ENCODE assay signal across 1 cellular context in the genomic region with DNA sequence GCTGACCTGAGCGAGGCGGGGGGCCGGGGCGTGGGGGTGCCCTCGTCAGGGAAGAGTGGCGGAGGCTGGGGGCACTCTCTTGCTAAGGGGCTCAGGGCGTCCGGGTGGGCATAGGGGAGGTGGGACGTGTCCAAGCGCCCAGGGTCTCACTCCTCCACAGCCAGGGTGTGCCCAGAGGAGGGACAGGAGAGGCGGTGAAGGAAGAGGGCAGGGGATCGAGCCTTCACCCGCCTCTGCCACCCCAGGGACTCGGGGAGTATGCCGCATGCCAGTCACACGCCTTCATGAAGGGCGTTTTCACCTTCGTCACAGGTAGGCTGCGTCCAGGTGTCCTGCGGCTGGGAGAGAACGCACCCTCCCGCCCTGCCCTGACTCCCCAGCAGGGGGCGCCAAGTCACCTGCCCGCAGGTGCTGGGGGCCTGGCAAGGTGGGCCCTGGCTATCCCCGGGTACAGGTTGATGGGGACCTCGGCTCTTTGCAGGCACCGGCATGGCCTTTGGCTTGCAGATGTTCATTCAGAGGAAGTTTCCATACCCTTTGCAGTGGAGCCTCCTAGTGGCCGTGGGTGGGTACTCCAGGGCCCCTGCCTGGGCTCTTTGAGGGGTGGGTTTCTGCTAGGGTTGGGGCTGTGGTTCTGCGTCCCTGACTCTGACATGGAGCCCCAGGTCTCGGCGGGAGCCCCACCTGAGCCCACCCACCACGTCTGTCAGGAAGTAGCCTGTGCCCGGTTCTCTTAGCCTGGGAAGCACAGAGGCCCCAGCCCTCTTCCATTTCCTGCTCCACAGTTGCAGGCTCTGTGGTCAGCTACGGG.
TF ChIP-seq lines count a peak whose summit lies in the region.

No MANE protein-coding gene starts in this region.

TF ChIP-seq in HepG2, 621 proteins besides CTCF, POLR2A, EP300 and RAD21 (continues in another document):
- TF ChIP-seq DBP (CRISPR knock-in tag; IDR thresholded peaks at IDR 0.05; ENCODE audit: not compliant biosample characterization) (no peak), ZNF121 (CRISPR knock-in tag; IDR thresholded peaks at IDR 0.05) (no peak), ZUFSP (CRISPR knock-in tag; IDR thresholded peaks at IDR 0.05; ENCODE audit: borderline replicate concordance) (no peak), ZNF354B (CRISPR knock-in tag; IDR thresholded peaks at IDR 0.05) (no peak), CCDC6 (CRISPR knock-in tag; IDR thresholded peaks at IDR 0.05) (no peak), HNF4G (IDR thresholded peaks at IDR 0.05; ENCODE audit: borderline replicate concordance, low read depth, low read length) (no peak), HNF4G (CRISPR knock-in tag; IDR thresholded peaks at IDR 0.05; ENCODE audit: borderline replicate concordance, low read depth) (peak; percentile 34; the same call in 1 of the 2 replicates), RAD51 (IDR thresholded peaks at IDR 0.05; ENCODE audit: borderline replicate concordance) (no peak), ARID2 (CRISPR knock-in tag; IDR thresholded peaks at IDR 0.05; ENCODE audit: borderline replicate concordance) (no peak), BCLAF1 (IDR thresholded peaks at IDR 0.05) (no peak), NFIB (CRISPR knock-in tag; IDR thresholded peaks at IDR 0.05; ENCODE audit: borderline replicate concordance) (no peak), HNRNPUL1 (IDR thresholded peaks at IDR 0.05; ENCODE audit: low read depth, low read length) (no peak), GABPB1 (CRISPR knock-in tag; IDR thresholded peaks at IDR 0.05) (peak; percentile 40; the same call in 1 of the 2 replicates), ZBTB7B (CRISPR knock-in tag; IDR thresholded peaks at IDR 0.05) (peak; percentile 54; the same call in 1 of the 2 replicates), ZNF552 (CRISPR knock-in tag; IDR thresholded peaks at IDR 0.05; ENCODE audit: borderline replicate concordance) (peak; percentile 69; the same call in 1 of the 2 replicates), ZNF512B (CRISPR knock-in tag; IDR thresholded peaks at IDR 0.05; ENCODE audit: borderline replicate concordance) (no peak), KDM1A (CRISPR knock-in tag; IDR thresholded peaks at IDR 0.05) (no peak), ZNF605 (CRISPR knock-in tag; IDR thresholded peaks at IDR 0.05) (peak; percentile 68), TFE3 (CRISPR knock-in tag; IDR thresholded peaks at IDR 0.05) (no peak), ZMYM2 (CRISPR knock-in tag; IDR thresholded peaks at IDR 0.05) (0 out of 2 replicates have a peak, but pooled peaks have one; percentile 16), SALL1 (CRISPR knock-in tag; IDR thresholded peaks at IDR 0.05) (no peak), GFI1 (CRISPR knock-in tag; IDR thresholded peaks at IDR 0.05; ENCODE audit: borderline replicate concordance) (no peak), ZNF780A (CRISPR knock-in tag; IDR thresholded peaks at IDR 0.05) (no peak), HOXA9 (CRISPR knock-in tag; IDR thresholded peaks at IDR 0.05; ENCODE audit: borderline replicate concordance) (no peak), KDM2A (CRISPR knock-in tag; IDR thresholded peaks at IDR 0.05; ENCODE audit: borderline replicate concordance, low read depth) (0 out of 2 replicates have a peak, but pooled peaks have one; percentile 21), ZKSCAN5 (CRISPR knock-in tag; IDR thresholded peaks at IDR 0.05) (no peak), ZNF644 (CRISPR knock-in tag; IDR thresholded peaks at IDR 0.05; ENCODE audit: low read depth) (no peak), EED (CRISPR knock-in tag; IDR thresholded peaks at IDR 0.05) (no peak), MXI1 (IDR thresholded peaks at IDR 0.05; ENCODE audit: borderline replicate concordance, low read depth, low read length) (no peak; the same call in 2 of the 3 replicates), PATZ1 (CRISPR knock-in tag; IDR thresholded peaks at IDR 0.05) (peak; percentile 49), NFKBIZ (CRISPR knock-in tag; IDR thresholded peaks at IDR 0.05) (no peak), ZNF558 (CRISPR knock-in tag; IDR thresholded peaks at IDR 0.05; ENCODE audit: borderline replicate concordance) (0 out of 2 replicates have a peak, but pooled peaks have one; percentile 20)
- TF ChIP-seq, protein P1, sequence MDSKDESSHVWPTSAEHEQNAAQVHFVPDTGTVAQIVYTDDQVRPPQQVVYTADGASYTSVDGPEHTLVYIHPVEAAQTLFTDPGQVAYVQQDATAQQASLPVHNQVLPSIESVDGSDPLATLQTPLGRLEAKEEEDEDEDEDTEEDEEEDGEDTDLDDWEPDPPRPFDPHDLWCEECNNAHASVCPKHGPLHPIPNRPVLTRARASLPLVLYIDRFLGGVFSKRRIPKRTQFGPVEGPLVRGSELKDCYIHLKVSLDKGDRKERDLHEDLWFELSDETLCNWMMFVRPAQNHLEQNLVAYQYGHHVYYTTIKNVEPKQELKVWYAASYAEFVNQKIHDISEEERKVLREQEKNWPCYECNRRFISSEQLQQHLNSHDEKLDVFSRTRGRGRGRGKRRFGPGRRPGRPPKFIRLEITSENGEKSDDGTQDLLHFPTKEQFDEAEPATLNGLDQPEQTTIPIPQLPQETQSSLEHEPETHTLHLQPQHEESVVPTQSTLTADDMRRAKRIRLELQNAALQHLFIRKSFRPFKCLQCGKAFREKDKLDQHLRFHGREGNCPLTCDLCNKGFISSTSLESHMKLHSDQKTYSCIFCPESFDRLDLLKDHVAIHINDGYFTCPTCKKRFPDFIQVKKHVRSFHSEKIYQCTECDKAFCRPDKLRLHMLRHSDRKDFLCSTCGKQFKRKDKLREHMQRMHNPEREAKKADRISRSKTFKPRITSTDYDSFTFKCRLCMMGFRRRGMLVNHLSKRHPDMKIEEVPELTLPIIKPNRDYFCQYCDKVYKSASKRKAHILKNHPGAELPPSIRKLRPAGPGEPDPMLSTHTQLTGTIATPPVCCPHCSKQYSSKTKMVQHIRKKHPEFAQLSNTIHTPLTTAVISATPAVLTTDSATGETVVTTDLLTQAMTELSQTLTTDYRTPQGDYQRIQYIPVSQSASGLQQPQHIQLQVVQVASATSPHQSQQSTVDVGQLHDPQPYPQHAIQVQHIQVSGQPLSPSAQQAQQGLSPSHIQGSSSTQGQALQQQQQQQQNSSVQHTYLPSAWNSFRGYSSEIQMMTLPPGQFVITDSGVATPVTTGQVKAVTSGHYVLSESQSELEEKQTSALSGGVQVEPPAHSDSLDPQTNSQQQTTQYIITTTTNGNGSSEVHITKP (CRISPR knock-in tag; IDR thresholded peaks at IDR 0.05; ENCODE audit: low read depth) = peak; percentile 5; the same call in 1 of the 2 replicates
- TF ChIP-seq, protein P2, sequence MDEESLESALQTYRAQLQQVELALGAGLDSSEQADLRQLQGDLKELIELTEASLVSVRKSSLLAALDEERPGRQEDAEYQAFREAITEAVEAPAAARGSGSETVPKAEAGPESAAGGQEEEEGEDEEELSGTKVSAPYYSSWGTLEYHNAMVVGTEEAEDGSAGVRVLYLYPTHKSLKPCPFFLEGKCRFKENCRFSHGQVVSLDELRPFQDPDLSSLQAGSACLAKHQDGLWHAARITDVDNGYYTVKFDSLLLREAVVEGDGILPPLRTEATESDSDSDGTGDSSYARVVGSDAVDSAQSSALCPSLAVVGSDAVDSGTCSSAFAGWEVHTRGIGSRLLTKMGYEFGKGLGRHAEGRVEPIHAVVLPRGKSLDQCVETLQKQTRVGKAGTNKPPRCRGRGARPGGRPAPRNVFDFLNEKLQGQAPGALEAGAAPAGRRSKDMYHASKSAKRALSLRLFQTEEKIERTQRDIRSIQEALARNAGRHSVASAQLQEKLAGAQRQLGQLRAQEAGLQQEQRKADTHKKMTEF (CRISPR knock-in tag; IDR thresholded peaks at IDR 0.05) = peak; percentile 67
- TF ChIP-seq, protein P3, sequence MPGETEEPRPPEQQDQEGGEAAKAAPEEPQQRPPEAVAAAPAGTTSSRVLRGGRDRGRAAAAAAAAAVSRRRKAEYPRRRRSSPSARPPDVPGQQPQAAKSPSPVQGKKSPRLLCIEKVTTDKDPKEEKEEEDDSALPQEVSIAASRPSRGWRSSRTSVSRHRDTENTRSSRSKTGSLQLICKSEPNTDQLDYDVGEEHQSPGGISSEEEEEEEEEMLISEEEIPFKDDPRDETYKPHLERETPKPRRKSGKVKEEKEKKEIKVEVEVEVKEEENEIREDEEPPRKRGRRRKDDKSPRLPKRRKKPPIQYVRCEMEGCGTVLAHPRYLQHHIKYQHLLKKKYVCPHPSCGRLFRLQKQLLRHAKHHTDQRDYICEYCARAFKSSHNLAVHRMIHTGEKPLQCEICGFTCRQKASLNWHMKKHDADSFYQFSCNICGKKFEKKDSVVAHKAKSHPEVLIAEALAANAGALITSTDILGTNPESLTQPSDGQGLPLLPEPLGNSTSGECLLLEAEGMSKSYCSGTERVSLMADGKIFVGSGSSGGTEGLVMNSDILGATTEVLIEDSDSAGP (CRISPR knock-in tag; IDR thresholded peaks at IDR 0.05; ENCODE audit: borderline replicate concordance) = no peak
